Comparison of ENCODE assay signal across 14 cellular contexts in genomic region chr7:51326646-51327286, GRCh38. TPM values are rescaled to one million over a fixed set of nuclear protein-coding genes. Genes with fewer than 3 reads are reported as not detected.
"Had no signal": no experiment of that assay in that cellular context is flagged by ENCODE, and none has a peak within 500 bp of the region (broad histone marks: within the 10 kb centered on the region; RNA-seq: fewer than 3 reads in every experiment).

No MANE protein-coding gene starts in this region.

- H3K4me1 ChIP-seq: testis had no signal

- H3K36me3 Mint-ChIP-seq: activated naive CD4-positive, alpha-beta T cell treated with anti-CD3 and anti-CD28 coated beads, Interleukin-2, amount 50 U/mL, for 72 hours had no signal

- H3K4me3 Mint-ChIP-seq: neural crest cell; stimulated activated naive CD8-positive, alpha-beta T cell treated with anti-CD3 and anti-CD28 coated beads, Interleukin-15, Interleukin-2, amounts not matched to agents 100 ng/mL and 50 ng/mL, for 24 hours had no signal

- H3K4me1 Mint-ChIP-seq: neural crest cell had no signal

- H3K9me3 ChIP-seq: testis had no signal

- H3K9ac ChIP-seq: parathyroid adenoma had no signal

- H3K27me3 ChIP-seq: hepatocyte, testis had no signal

- H3K79me2 ChIP-seq: hepatocyte, parathyroid adenoma had no signal

- H3K27me3 Mint-ChIP-seq: stimulated activated naive CD8-positive, alpha-beta T cell treated with anti-CD3 and anti-CD28 coated beads, Interleukin-15, Interleukin-2, amounts not matched to agents 100 ng/mL and 50 ng/mL, for 24 hours had no signal

- H3K27ac ChIP-seq: hepatocyte, parathyroid adenoma, testis had no signal

- H2AFZ ChIP-seq: hepatocyte, parathyroid adenoma had no signal

- H3K27ac Mint-ChIP-seq: activated naive CD4-positive, alpha-beta T cell treated with anti-CD3 and anti-CD28 coated beads, Interleukin-2, amount 50 U/mL, for 72 hours; stimulated activated naive CD8-positive, alpha-beta T cell treated with anti-CD3 and anti-CD28 coated beads, Interleukin-15, Interleukin-2, amounts not matched to agents 100 ng/mL and 50 ng/mL, for 24 hours had no signal

- H3K4me2 ChIP-seq: hepatocyte had no signal

- H3K4me3 ChIP-seq: hepatocyte, testis had no signal

- DNase-seq: activated CD4-positive, alpha-beta T cell treated with anti-CD3 and anti-CD28 coated beads, Interleukin-2, amount 50 U/mL, for 1 hour; activated T-cell treated with anti-CD3 and anti-CD28 coated beads, Interleukin-2, amount 50 U/mL, for 1 hour; amniotic stem cell; cerebellar nuclear complex; dermis blood vessel endothelial cell; stimulated activated CD4-positive, alpha-beta T cell treated with anti-CD3 and anti-CD28 coated beads, Interleukin-15, amount 100 ng/mL, for 24 hours; stimulated activated CD4-positive, alpha-beta T cell treated with anti-CD3 and anti-CD28 coated beads, Interleukin-4, amount 100 ng/mL, for 24 hours; testis had no signal

- H3K9me3 Mint-ChIP-seq: activated naive CD4-positive, alpha-beta T cell treated with anti-CD3 and anti-CD28 coated beads, Interleukin-2, amount 50 U/mL, for 72 hours; neural crest cell; stimulated activated naive CD8-positive, alpha-beta T cell treated with anti-CD3 and anti-CD28 coated beads, Interleukin-15, Interleukin-2, amounts not matched to agents 100 ng/mL and 50 ng/mL, for 24 hours had no signal

- ATAC-seq: activated naive CD4-positive, alpha-beta T cell treated with anti-CD3 and anti-CD28 coated beads, Interleukin-2, amount 50 U/mL, for 72 hours had no signal

RNA-seq across cellular contexts. Expression of gene COBL, which starts 10.2 kb away (rescaled TPM):
- total RNA-seq: activated naive CD4-positive, alpha-beta T cell treated with anti-CD3 and anti-CD28 coated beads, Interleukin-2, amount 50 U/mL, for 72 hours; T-helper 2 cell treated with Interferon-gamma antibody and Interleukin-4, amounts not matched to agents 100 ng/mL and 5 ng/mL, for 36 hours had no signal
